1 cellular context compared by ENCODE assay signal in the genomic region with DNA sequence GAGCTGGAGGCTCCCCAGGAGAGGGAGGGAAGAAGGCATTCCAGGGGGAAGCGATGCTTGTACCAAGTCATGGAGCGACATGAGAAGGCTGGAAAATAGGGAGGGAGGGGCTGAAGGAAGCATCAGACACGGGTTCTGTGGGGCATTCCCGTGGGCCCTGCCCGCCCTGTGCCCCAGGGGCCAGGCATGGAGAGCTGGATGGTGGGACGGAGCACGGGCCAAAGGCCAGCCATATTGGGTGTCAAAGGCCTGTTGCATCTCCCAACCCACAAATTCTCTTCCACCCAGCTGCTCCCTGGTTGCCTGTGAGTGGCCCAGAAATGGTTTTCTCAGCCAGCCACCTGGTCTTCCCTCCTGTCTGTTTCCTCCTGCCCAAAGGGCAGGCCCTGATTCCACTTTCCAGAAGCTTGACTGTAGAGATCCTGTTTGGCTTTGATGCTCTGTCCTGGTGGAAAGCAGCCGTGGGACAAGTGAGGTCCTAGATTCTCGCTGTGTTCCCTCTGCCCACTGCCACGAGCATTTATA.
TF ChIP-seq lines count a peak whose summit lies in the region.

No MANE protein-coding gene starts in this region.

TF ChIP-seq in SK-N-SH, 30 proteins besides CTCF, POLR2A, EP300 and RAD21 (continued from another document):
- TF ChIP-seq NRF1 (IDR thresholded peaks at IDR 0.05; ENCODE audit: low read depth, low read length) (no peak), GABPA (IDR thresholded peaks at IDR 0.05; ENCODE audit: low read depth) (no peak), ELF1 (IDR thresholded peaks at IDR 0.05) (no peak), RFX5 (IDR thresholded peaks at IDR 0.05; ENCODE audit: low read length) (no peak), SIN3A (IDR thresholded peaks at IDR 0.05; ENCODE audit: borderline replicate concordance, low read depth, low read length) (no peak)
- TF ChIP-seq, protein P1, sequence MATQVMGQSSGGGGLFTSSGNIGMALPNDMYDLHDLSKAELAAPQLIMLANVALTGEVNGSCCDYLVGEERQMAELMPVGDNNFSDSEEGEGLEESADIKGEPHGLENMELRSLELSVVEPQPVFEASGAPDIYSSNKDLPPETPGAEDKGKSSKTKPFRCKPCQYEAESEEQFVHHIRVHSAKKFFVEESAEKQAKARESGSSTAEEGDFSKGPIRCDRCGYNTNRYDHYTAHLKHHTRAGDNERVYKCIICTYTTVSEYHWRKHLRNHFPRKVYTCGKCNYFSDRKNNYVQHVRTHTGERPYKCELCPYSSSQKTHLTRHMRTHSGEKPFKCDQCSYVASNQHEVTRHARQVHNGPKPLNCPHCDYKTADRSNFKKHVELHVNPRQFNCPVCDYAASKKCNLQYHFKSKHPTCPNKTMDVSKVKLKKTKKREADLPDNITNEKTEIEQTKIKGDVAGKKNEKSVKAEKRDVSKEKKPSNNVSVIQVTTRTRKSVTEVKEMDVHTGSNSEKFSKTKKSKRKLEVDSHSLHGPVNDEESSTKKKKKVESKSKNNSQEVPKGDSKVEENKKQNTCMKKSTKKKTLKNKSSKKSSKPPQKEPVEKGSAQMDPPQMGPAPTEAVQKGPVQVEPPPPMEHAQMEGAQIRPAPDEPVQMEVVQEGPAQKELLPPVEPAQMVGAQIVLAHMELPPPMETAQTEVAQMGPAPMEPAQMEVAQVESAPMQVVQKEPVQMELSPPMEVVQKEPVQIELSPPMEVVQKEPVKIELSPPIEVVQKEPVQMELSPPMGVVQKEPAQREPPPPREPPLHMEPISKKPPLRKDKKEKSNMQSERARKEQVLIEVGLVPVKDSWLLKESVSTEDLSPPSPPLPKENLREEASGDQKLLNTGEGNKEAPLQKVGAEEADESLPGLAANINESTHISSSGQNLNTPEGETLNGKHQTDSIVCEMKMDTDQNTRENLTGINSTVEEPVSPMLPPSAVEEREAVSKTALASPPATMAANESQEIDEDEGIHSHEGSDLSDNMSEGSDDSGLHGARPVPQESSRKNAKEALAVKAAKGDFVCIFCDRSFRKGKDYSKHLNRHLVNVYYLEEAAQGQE (IDR thresholded peaks at IDR 0.05; ENCODE audit: low read depth, low read length), result no peak
